22 cellular contexts compared by ENCODE assay signal in the genomic region with DNA sequence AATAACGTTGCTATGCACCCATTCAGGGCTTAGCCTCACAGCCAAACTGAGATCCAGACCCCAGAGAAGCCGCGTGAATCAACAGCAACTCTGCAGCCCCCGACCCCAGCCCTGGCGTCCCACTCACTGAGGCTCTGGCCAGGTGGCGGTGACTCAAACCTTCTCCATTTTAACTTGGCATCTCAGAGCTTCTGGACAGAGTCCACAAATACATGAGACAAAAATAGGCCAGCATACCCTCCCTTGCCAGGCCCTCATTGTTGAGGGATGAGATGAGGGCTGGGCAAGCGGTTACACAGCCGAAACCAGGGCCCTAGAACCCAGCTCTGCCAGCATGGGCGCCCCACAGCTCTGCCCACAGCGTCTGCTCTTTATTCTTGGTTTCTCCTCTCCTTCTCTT.
DNase-seq lines count a peak whose midpoint lies in the region; ATAC-seq and TF ChIP-seq lines count a peak whose summit lies in the region.
"Had no signal": no experiment of that assay in that cellular context is flagged by ENCODE, and none has a peak within 500 bp of the region (broad histone marks: within the 10 kb centered on the region; RNA-seq: fewer than 3 reads in every experiment).

No MANE protein-coding gene starts in this region.

- H3K14ac ChIP-seq in mesenchymal stem cell (ENCODE audit: low read length in 2 of 2): no peak overlapping the region

- H3K4me3 ChIP-seq in SK-N-SH (ENCODE audit: low read depth in 2 of 2, low read length in 1 of 2) (no peak overlapping the region), dorsolateral prefrontal cortex (no peak overlapping the region), mesenchymal stem cell (ENCODE audit: insufficient read depth in 1 of 2, low read depth in 1 of 2, low read length in 2 of 2) (no peak overlapping the region), Karpas-422 (ENCODE audit: low read length) (no peak overlapping the region), tibial nerve (no peak overlapping the region)

- DNase-seq in SK-N-SH (no peak), dorsolateral prefrontal cortex (peak in 1 of 10 donors; percentile 34), mesenchymal stem cell (no peak), Karpas-422 (no peak), NCI-H2081 (lab: John Stamatoyannopoulos, UW) (no peak), tibial nerve (ENCODE audit: low spot score in 2 of 2) (no peak)
- DNase-seq in stimulated activated naive CD4-positive, alpha-beta T cell (lab: John Stamatoyannopoulos, UW): no peak
- DNase-seq: activated CD4-positive, alpha-beta memory T cell treated with anti-CD3 and anti-CD28 coated beads for 36 hours; activated naive CD8-positive, alpha-beta T cell treated with anti-CD3 and anti-CD28 coated beads for 36 hours; activated T-cell treated with anti-CD3 and anti-CD28 coated beads, Interleukin-2, amount 50 U/mL, for 72 hours; mesendoderm; MM.1S; NCI-H2029; NCI-H748 treated with DMSO at 0.1 percent for 48 hours; stimulated activated CD4-positive, alpha-beta T cell treated with anti-CD3 and anti-CD28 coated beads, Interleukin-4, amount 100 ng/mL, for 24 hours; T-cell had no signal

- H2AFZ ChIP-seq in SK-N-SH (ENCODE audit: low read depth) (no peak overlapping the region), mesenchymal stem cell (ENCODE audit: low read depth, low read length) (no peak overlapping the region), Karpas-422 (ENCODE audit: low read length) (no peak overlapping the region)

- ATAC-seq in SK-N-SH treated with all-trans-retinoic acid at 6 μM for 48 hours: no peak
- ATAC-seq: activated T-cell treated with anti-CD3 and anti-CD28 coated beads, Interleukin-2, amount 50 U/mL, for 72 hours; Panc1; sciatic nerve; T-cell had no signal

- no peak overlapping the region for H3K18ac ChIP-seq in mesenchymal stem cell (ENCODE audit: low read depth in 1 of 2, low read length in 2 of 2)

- intact Hi-C loops in dorsolateral prefrontal cortex (cut with DNase I): loop anchor here (5.0 to 10.0 kb wide), 3 partner anchors 275 to 1030 kb away; no protein-coding TSS in a partner anchor

- H2BK12ac ChIP-seq in mesenchymal stem cell (ENCODE audit: low read length in 2 of 2): no peak overlapping the region

- no peak for TF ChIP-seq RAD21 in SK-N-SH (IDR thresholded peaks at IDR 0.05; ENCODE audit: low read length)

- no peaks in the 10 kb centered on the region for H3K79me1 ChIP-seq in mesenchymal stem cell (replicated peaks; ENCODE audit: low read length, poor library complexity, severe bottlenecking)

- H2BK15ac ChIP-seq in mesenchymal stem cell (ENCODE audit: low read depth, poor library complexity, severe bottlenecking): no peak overlapping the region

- peak overlapping the region; percentile 7 for H2AK5ac ChIP-seq in mesenchymal stem cell (ENCODE audit: low read length, severe bottlenecking)

- no peak for TF ChIP-seq CTCF in SK-N-SH (IDR thresholded peaks at IDR 0.05)
- no peak for TF ChIP-seq CTCF in dorsolateral prefrontal cortex (IDR thresholded peaks at IDR 0.05 in 54 of 56, conservative IDR thresholded peaks at IDR 0.05 in 2 of 56; ENCODE audit: low read depth in 1 of 56, partially characterized antibody in 56 of 56)
- TF ChIP-seq CTCF in tibial nerve (IDR thresholded peaks at IDR 0.05): no peak

- no peaks in the 10 kb centered on the region for H3F3A ChIP-seq in SK-N-SH (replicated peaks; ENCODE audit: insufficient read depth)

- H3K9ac ChIP-seq in SK-N-SH (no peak overlapping the region), mesenchymal stem cell (ENCODE audit: low read length) (no peak overlapping the region), Karpas-422 (ENCODE audit: low read length) (no peak overlapping the region)

- H3K4me1 ChIP-seq in SK-N-SH (ENCODE audit: control insufficient read depth in 1 of 2, insufficient read depth in 2 of 2, low read depth in 1 of 2, low read length in 1 of 2): peaks cover 6 to 11% of the 10 kb centered on the region in 2 experiments; a peak in 2 of 4 replicates
- peaks cover 20% of the 10 kb centered on the region for H3K4me1 ChIP-seq in mesenchymal stem cell (ENCODE audit: control insufficient read depth, insufficient read depth, low read depth, low read length)
- no peaks in the 10 kb centered on the region for H3K4me1 ChIP-seq in Karpas-422 (ENCODE audit: low read length)
- H3K4me1 ChIP-seq in tibial nerve: peaks cover 0 to 33% (median 5%) of the 10 kb centered on the region in 4 donors

- H3K79me2 ChIP-seq in SK-N-SH (ENCODE audit: insufficient read depth) (no peaks in the 10 kb centered on the region), Karpas-422 (ENCODE audit: low read length) (no peaks in the 10 kb centered on the region)

- H3K9me3 ChIP-seq in SK-N-SH (no peaks in the 10 kb centered on the region), mesenchymal stem cell (ENCODE audit: control insufficient read depth, low read length) (no peaks in the 10 kb centered on the region), Karpas-422 (ENCODE audit: low read length) (no peaks in the 10 kb centered on the region), tibial nerve (no peaks in the 10 kb centered on the region)
- H3K9me3 ChIP-seq: neutrophil had no signal

- H4K91ac ChIP-seq in mesenchymal stem cell (ENCODE audit: low read length): no peak overlapping the region

- POLR2A ChIA-PET in SK-N-SH (lab: Yijun Ruan, JAX): no interaction called here

- no peak overlapping the region for H2BK120ac ChIP-seq in mesenchymal stem cell (ENCODE audit: low read depth, low read length)

- H3K4me2 ChIP-seq in SK-N-SH (no peak overlapping the region), mesenchymal stem cell (ENCODE audit: low read length, poor library complexity, severe bottlenecking) (no peak overlapping the region), Karpas-422 (ENCODE audit: low read depth, low read length, poor library complexity, severe bottlenecking) (no peak overlapping the region)

- TF ChIP-seq EP300 in SK-N-SH (IDR thresholded peaks at IDR 0.05; ENCODE audit: borderline replicate concordance in 1 of 2, low read depth in 1 of 2, low read length in 1 of 2) (no peak), tibial nerve (IDR thresholded peaks at IDR 0.05) (no peak)

- H3K27ac ChIP-seq in SK-N-SH (ENCODE audit: low read depth in 2 of 2, low read length in 1 of 2): no peak overlapping the region
- H3K27ac ChIP-seq in dorsolateral prefrontal cortex: peak overlapping the region in 35 of 59 donors; percentile 6 to 89 (median 71)
- no peak overlapping the region for H3K27ac ChIP-seq in mesenchymal stem cell (ENCODE audit: low read length, poor library complexity, severe bottlenecking)
- no peak overlapping the region for H3K27ac ChIP-seq in Karpas-422 (ENCODE audit: low read length)
- H3K27ac ChIP-seq in tibial nerve: peak overlapping the region in 2 of 4 donors; percentile 39 to 85
- H3K27ac ChIP-seq: 22Rv1, C4-2B, neutrophil had no signal

- no peak for TF ChIP-seq POLR2A in tibial nerve (IDR thresholded peaks at IDR 0.05)

- H4K8ac ChIP-seq in mesenchymal stem cell (ENCODE audit: low read length): no peak overlapping the region

- H3K9me2 ChIP-seq in SK-N-SH: no peaks in the 10 kb centered on the region
- no peaks in the 10 kb centered on the region for H3K9me2 ChIP-seq in Karpas-422 (replicated peaks; ENCODE audit: insufficient read depth, low read length)

- CTCF ChIA-PET in SK-N-SH (lab: Yijun Ruan, JAX): interaction anchor here (0.7 to 4.1 kb wide), 3 partner anchors 13 to 1035 kb away, joined by 3 to 59 read pairs (median 3); no protein-coding TSS in a partner anchor

- H3K23ac ChIP-seq in mesenchymal stem cell (ENCODE audit: low read length in 2 of 2): no peak overlapping the region

- H3K27me3 ChIP-seq in SK-N-SH (ENCODE audit: insufficient read depth) (no peaks in the 10 kb centered on the region), dorsolateral prefrontal cortex (peaks cover 0 to 6% (median 0%) of the 10 kb centered on the region in 45 donors), mesenchymal stem cell (ENCODE audit: control insufficient read depth in 1 of 2, insufficient read depth in 1 of 2, low read length in 2 of 2) (no peaks in the 10 kb centered on the region), Karpas-422 (ENCODE audit: low read length) (no peaks in the 10 kb centered on the region), tibial nerve (no peaks in the 10 kb centered on the region)
- H3K27me3 ChIP-seq: neutrophil had no signal

- no peak overlapping the region for H3K4ac ChIP-seq in mesenchymal stem cell (ENCODE audit: low read depth in 1 of 2, low read length in 2 of 2)

- 89% methylated on average over 7 of the region's 10 CpGs for WGBS in SK-N-SH (ENCODE audit: low lambda C conversion rate)
- 98% methylated on average over 8 of the region's 10 CpGs for WGBS in mesenchymal stem cell
- WGBS in tibial nerve, 2 donors: 78 to 89% methylated on average over 9 to 10 of the region's 10 CpGs

- H2BK5ac ChIP-seq in mesenchymal stem cell (ENCODE audit: low read depth, low read length, poor library complexity, severe bottlenecking): no peak overlapping the region

- H3K36me3 ChIP-seq in SK-N-SH (replicated peaks in 1 of 2; ENCODE audit: control insufficient read depth in 1 of 2, insufficient read depth in 2 of 2, low read length in 1 of 2) (no peaks in the 10 kb centered on the region), mesenchymal stem cell (ENCODE audit: control insufficient read depth in 1 of 2, insufficient read depth in 2 of 2, low read depth in 1 of 2, low read length in 2 of 2) (no peaks in the 10 kb centered on the region), Karpas-422 (ENCODE audit: insufficient read depth, low read length) (no peaks in the 10 kb centered on the region), tibial nerve (no peaks in the 10 kb centered on the region)

- H4K20me1 ChIP-seq in SK-N-SH (ENCODE audit: insufficient read depth) (no peaks in the 10 kb centered on the region), Karpas-422 (ENCODE audit: insufficient read depth, low read depth, low read length) (no peaks in the 10 kb centered on the region; the same call in 1 of the 2 replicates)

TF ChIP-seq in SK-N-SH, 30 proteins besides CTCF, POLR2A, EP300 and RAD21 (continues in another document):
- peak; percentile 14; the same call in 1 of the 2 replicates for TF ChIP-seq FOSL2 (IDR thresholded peaks at IDR 0.05; ENCODE audit: borderline replicate concordance, low read depth)

TF ChIP-seq in SK-N-SH treated with all-trans-retinoic acid at 6 μM for 48 hours, 23 proteins besides CTCF, POLR2A, EP300 and RAD21:
- TF ChIP-seq, protein P1, sequence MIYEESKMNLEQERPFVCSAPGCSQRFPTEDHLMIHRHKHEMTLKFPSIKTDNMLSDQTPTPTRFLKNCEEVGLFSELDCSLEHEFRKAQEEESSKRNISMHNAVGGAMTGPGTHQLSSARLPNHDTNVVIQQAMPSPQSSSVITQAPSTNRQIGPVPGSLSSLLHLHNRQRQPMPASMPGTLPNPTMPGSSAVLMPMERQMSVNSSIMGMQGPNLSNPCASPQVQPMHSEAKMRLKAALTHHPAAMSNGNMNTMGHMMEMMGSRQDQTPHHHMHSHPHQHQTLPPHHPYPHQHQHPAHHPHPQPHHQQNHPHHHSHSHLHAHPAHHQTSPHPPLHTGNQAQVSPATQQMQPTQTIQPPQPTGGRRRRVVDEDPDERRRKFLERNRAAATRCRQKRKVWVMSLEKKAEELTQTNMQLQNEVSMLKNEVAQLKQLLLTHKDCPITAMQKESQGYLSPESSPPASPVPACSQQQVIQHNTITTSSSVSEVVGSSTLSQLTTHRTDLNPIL (CRISPR knock-in tag; IDR thresholded peaks at IDR 0.05; ENCODE audit: low read depth): no peak
- TF ChIP-seq ZFP30 (CRISPR knock-in tag; IDR thresholded peaks at IDR 0.05): no peak

Comparison
In these comparisons a context has a peak if more than half of its experiments do, and no peak if none do; other contexts are left out.
1. H3K27ac ChIP-seq: peak in dorsolateral prefrontal cortex (35 of 59); none in SK-N-SH (0 of 2), mesenchymal stem cell (single experiment) and Karpas-422 (single experiment).